ENCODE assay signal across 8 cellular contexts in the genomic region with DNA sequence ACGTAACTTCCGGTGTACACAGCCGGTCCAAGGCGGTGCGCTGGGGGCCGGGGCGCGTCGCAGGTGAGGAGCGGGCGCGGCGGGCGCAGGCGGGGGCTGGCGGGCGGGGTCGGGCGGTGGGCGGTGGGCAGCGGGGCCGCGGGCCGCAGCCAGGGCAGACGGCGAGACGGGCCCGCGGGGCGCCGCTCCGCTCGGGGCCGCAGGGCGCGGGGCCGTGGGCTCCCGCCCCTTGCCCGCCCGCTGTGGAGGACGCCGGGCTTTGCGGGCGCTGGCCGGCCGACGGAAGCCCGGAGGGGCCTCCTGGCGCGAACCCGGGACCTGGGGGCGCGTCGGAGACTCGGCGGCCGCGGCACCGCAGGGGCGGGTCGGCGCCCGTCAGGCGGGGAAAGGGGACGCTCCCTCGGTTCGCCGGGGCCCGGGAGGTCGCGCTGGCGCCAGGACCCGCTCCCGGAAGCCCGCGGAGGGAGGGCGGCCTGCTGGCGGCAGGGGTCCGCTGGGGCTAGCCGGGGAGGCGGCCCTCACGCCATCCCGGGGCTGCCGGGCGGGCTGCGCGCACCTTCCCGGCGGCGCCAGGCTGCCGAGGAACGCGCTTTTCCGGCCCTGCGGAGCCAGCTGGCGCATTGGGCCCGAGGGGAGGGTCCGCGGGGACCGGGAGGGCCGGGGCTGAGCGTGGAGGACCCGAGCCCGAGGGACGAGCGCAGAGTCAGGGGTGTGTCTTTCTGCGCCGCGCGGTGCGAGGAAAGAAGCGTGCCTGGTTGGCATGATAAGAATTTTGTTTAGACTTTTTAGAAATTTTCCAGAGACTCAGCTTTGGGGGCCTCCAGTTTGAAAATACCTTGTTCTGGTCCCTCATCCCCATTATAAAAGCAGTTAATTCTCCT. TPM values are rescaled to one million over a fixed set of nuclear protein-coding genes. Genes with fewer than 3 reads are reported as not detected.
A peak's percentile ranks its signal among the peaks of the same experiment; 100 is the strongest.
DNase-seq lines count a peak whose midpoint lies in the region; ATAC-seq and TF ChIP-seq lines count a peak whose summit lies in the region.

Gene GARRE1, plus strand, starts transcription at position 3 of the 881 bp plus-strand sequence. CDS start 45,920 bp downstream, outside the sequence.

- no peaks in the 10 kb centered on the region for H3K9me3 ChIP-seq in endodermal cell (ENCODE audit: control insufficient read depth, low read length)

- POLR2A ChIA-PET in activated CD4-positive, alpha-beta memory T cell treated with anti-CD3 and anti-CD28 coated beads, Interleukin-2, amount 10 ng/mL, durations not matched to agents 7 days and 5 days (lab: Charles Lee) = interaction anchor here (0.8 to 1.0 kb wide), 2 partner anchors 15 to 82 kb away, joined by 3 to 6 read pairs; no protein-coding TSS in a partner anchor

- H3K9ac ChIP-seq in endodermal cell (ENCODE audit: extremely low read depth, low read length, poor library complexity, severe bottlenecking) = peak within 1 kb of the TSS; percentile 78

- H3K4me1 ChIP-seq in endodermal cell (ENCODE audit: control insufficient read depth, insufficient read depth, low read length) = no peaks in the 10 kb centered on the region

- H3K36me3 ChIP-seq in endodermal cell (ENCODE audit: control insufficient read depth, insufficient read depth, low read length) = no peaks in the 10 kb centered on the region

- 0% methylated on average over 26 to 112 of the region's 112 CpGs for WGBS in endodermal cell (ENCODE audit: insufficient coverage in 1 of 2, insufficient read length in 1 of 2), 2 experiments

- no peak for TF ChIP-seq POLR2A in GM18505 (IDR thresholded peaks at IDR 0.05; ENCODE audit: borderline replicate concordance, extremely low read depth, insufficient read depth, insufficient read length)

- H3K27me3 ChIP-seq in endodermal cell (ENCODE audit: control insufficient read depth, insufficient read depth, low read length, poor library complexity, severe bottlenecking) = no peaks in the 10 kb centered on the region

- H3K4me3 ChIP-seq in HFF-Myc (replicated peaks; ENCODE audit: low read depth, low read length) (peak within 1 kb of the TSS; percentile 70), endodermal cell (ENCODE audit: low read length) (peak within 1 kb of the TSS; percentile 97)

- no peak for TF ChIP-seq CTCF in HFF-Myc (IDR thresholded peaks at IDR 0.05; ENCODE audit: low read depth, low read length, missing control alignments)
- no peak for TF ChIP-seq CTCF in endodermal cell (conservative IDR thresholded peaks at IDR 0.05)
- TF ChIP-seq CTCF in mesothelial cell of epicardium (IDR thresholded peaks at IDR 0.05; ENCODE audit: unreplicated experiment) = no peak

- ATAC-seq in GM18505 (IDR thresholded peaks at IDR 0.05; ENCODE audit: unreplicated experiment) = peak; percentile 89

- no peaks in the 10 kb centered on the region for H3K9me3 Mint-ChIP-seq in activated CD4-positive, alpha-beta memory T cell treated with anti-CD3 and anti-CD28 coated beads, Interleukin-2, amount 10 ng/mL, durations not matched to agents 7 days and 5 days
- H3K9me3 Mint-ChIP-seq in endodermal cell (no peaks in the 10 kb centered on the region), mesothelial cell of epicardium (no peaks in the 10 kb centered on the region)

- H3K36me3 Mint-ChIP-seq in activated CD4-positive, alpha-beta memory T cell treated with anti-CD3 and anti-CD28 coated beads, Interleukin-2, amount 10 ng/mL, durations not matched to agents 7 days and 5 days (ENCODE audit: low read depth) = no peaks in the 10 kb centered on the region
- H3K36me3 Mint-ChIP-seq in endodermal cell (ENCODE audit: low read depth) = no peaks in the 10 kb centered on the region
- peaks cover 2% of the 10 kb centered on the region for H3K36me3 Mint-ChIP-seq in mesothelial cell of epicardium

- peak within 1 kb of the TSS; percentile 53 for H3K27ac ChIP-seq in endodermal cell (ENCODE audit: low read depth, low read length)

- DNase-seq in HFF-Myc (ENCODE audit: extremely low read depth, low read depth) (no peak), NCI-H1092 treated with DMSO at 0.1 percent for 48 hours (lab: John Stamatoyannopoulos, UW) (peak; percentile 50), endodermal cell (peak; percentile 77), mesothelial cell of epicardium (ENCODE audit: low spot score in 2 of 2, unreplicated experiment in 2 of 2) (peak; percentile 42 to 66), amniotic stem cell (lab: John Stamatoyannopoulos, UW) (no peak)
- peak; percentile 37 for DNase-seq in activated CD4-positive, alpha-beta memory T cell treated with anti-CD3 and anti-CD28 coated beads, Interleukin-2, amount 10 ng/mL, durations not matched to agents 7 days and 5 days
- peak in 5 of 6 experiments; percentile 28 to 74 (median 38) for DNase-seq in stimulated activated naive CD4-positive, alpha-beta T cell (lab: John Stamatoyannopoulos, UW)

- peak within 1 kb of the TSS; percentile 86 for H3K4me3 Mint-ChIP-seq in activated CD4-positive, alpha-beta memory T cell treated with anti-CD3 and anti-CD28 coated beads, Interleukin-2, amount 10 ng/mL, durations not matched to agents 7 days and 5 days
- peak within 1 kb of the TSS; percentile 79 for H3K4me3 Mint-ChIP-seq in endodermal cell
- H3K4me3 Mint-ChIP-seq in mesothelial cell of epicardium = peak within 1 kb of the TSS; percentile 87

- H3K27ac Mint-ChIP-seq in activated CD4-positive, alpha-beta memory T cell treated with anti-CD3 and anti-CD28 coated beads, Interleukin-2, amount 10 ng/mL, durations not matched to agents 7 days and 5 days = peak within 1 kb of the TSS; percentile 89
- H3K27ac Mint-ChIP-seq in endodermal cell = peak within 1 kb of the TSS; percentile 95
- peak within 1 kb of the TSS; percentile 96 for H3K27ac Mint-ChIP-seq in mesothelial cell of epicardium

- H3K4me1 Mint-ChIP-seq in activated CD4-positive, alpha-beta memory T cell treated with anti-CD3 and anti-CD28 coated beads, Interleukin-2, amount 10 ng/mL, durations not matched to agents 7 days and 5 days = peaks cover 24% of the 10 kb centered on the region
- H3K4me1 Mint-ChIP-seq in endodermal cell = peaks cover 12% of the 10 kb centered on the region
- peaks cover 33% of the 10 kb centered on the region for H3K4me1 Mint-ChIP-seq in mesothelial cell of epicardium

- H3K27me3 Mint-ChIP-seq in activated CD4-positive, alpha-beta memory T cell treated with anti-CD3 and anti-CD28 coated beads, Interleukin-2, amount 10 ng/mL, durations not matched to agents 7 days and 5 days = no peaks in the 10 kb centered on the region
- no peaks in the 10 kb centered on the region for H3K27me3 Mint-ChIP-seq in endodermal cell (ENCODE audit: insufficient read depth)
- H3K27me3 Mint-ChIP-seq in mesothelial cell of epicardium (ENCODE audit: low read depth) = no peaks in the 10 kb centered on the region

- CTCF ChIA-PET in activated CD4-positive, alpha-beta memory T cell treated with anti-CD3 and anti-CD28 coated beads, Interleukin-2, amount 10 ng/mL, durations not matched to agents 7 days and 5 days (lab: Charles Lee) = no interaction called here

RNA-seq across cellular contexts. Expression of gene GARRE1, which starts in this region (rescaled TPM):
- 10 to 100 TPM; 14.3 to 14.4 TPM for total RNA-seq in activated CD4-positive, alpha-beta memory T cell treated with anti-CD3 and anti-CD28 coated beads, Interleukin-2, amount 10 ng/mL, durations not matched to agents 7 days and 5 days
- total RNA-seq in endodermal cell (10 to 100 TPM; 21.9 to 27.9 TPM), mesothelial cell of epicardium (50.3 to 52.4 TPM (median 50.5 TPM) in 3 replicates)
- polyA plus RNA-seq in endodermal cell (2013, experiment 1 of 2) = 18.7 TPM
- polyA plus RNA-seq in endodermal cell (2013, experiment 2 of 2) = 18.8 TPM

Comparison
In these comparisons a context has a peak if more than half of its experiments do, and no peak if none do; other contexts are left out.
1. DNase-seq: peak in NCI-H1092 treated with DMSO at 0.1 percent for 48 hours (single experiment), activated CD4-positive, alpha-beta memory T cell treated with anti-CD3 and anti-CD28 coated beads, Interleukin-2, amount 10 ng/mL, durations not matched to agents 7 days and 5 days (single experiment), endodermal cell (single experiment), mesothelial cell of epicardium (2 of 2) and stimulated activated naive CD4-positive, alpha-beta T cell (5 of 6); none in HFF-Myc (single experiment) and amniotic stem cell (single experiment).
2. Peak in every context shown above with its lines, with median percentiles within 50 percentile points of each other: H3K27ac Mint-ChIP-seq and H3K4me3 Mint-ChIP-seq.